Comparison of ENCODE assay signal across 16 cellular contexts in the genomic region with DNA sequence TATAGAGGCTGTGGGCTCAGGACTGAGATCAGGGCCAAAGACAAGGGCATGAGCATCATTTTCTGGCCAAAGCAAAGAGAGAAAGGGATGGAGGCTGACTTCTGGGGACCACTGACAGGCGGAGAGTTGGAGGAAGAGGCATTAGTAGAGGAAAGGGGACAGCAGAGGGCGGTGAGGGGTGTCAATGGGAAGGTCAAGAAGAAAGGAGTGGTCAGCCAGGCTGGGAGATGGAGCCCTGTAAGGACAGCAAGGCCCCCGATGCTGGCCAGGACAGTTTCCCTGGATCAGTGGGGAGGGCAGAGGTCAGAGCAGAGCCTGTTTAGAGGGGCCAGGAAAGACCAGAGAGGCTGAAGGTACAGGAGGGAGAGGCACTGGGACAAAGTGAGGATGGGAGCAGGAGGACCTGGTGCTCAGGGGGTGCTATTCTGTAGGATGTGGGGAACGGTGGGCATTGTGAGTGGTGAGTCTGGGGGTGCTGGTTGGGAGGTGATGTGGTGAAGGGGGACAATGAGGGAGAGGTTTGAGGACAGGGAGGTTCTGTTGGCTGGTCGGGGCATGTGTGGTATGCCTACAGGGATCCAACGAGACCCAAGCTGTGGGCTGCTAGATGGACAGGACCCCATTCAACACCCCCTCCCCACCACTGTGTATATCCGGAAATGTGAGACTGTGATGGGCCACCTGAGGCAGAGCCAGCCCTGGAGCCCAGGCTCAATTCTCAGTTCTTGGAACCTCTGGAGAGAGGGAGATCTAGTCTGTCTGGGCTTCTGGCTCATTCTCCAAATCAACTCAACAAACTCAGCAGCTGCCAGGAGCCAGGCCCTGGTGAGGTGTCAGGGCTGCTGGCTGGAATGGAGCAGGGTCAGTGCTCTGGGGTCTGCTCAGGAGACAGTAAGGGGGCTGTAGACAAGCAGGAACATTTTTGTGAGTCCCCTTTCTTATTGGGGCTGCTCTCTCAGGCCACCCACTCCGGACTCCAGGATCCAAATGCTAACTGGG. TPM values are rescaled to one million over a fixed set of nuclear protein-coding genes. Genes with fewer than 3 reads are reported as not detected.
DNase-seq lines count a peak whose midpoint lies in the region; ATAC-seq, FAIRE-seq and TF ChIP-seq lines count a peak whose summit lies in the region.
"Had no signal": no experiment of that assay in that cellular context is flagged by ENCODE, and none has a peak within 500 bp of the region (broad histone marks: within the 10 kb centered on the region; RNA-seq: fewer than 3 reads in every experiment).

No MANE protein-coding gene starts in this region.

- H3K4me3 Mint-ChIP-seq in T-helper 17 cell = no peak overlapping the region
- no peak overlapping the region for H3K4me3 Mint-ChIP-seq in nephron progenitor cell
- H3K4me3 Mint-ChIP-seq: H9 had no signal

- ATAC-seq in Right ventricle myocardium superior (ENCODE audit: poor library complexity) = peak; percentile 48
- ATAC-seq in T-helper 17 cell = no peak

- H3K9me3 ChIP-seq in T-helper 17 cell (ENCODE audit: control insufficient read depth, low read length, poor library complexity, severe bottlenecking) (no peaks in the 10 kb centered on the region), small intestine (ENCODE audit: control insufficient read depth, low read depth) (no peaks in the 10 kb centered on the region)

- H3K4me3 ChIP-seq in small intestine (ENCODE audit: low read depth in 1 of 2, low read length in 2 of 2) = no peak overlapping the region

- TF ChIP-seq CTCF in nephron progenitor cell (IDR thresholded peaks at IDR 0.05) = no peak

- WGBS in small intestine, 3 donors = 70 to 84% (median 71%) methylated on average over 8 of the region's 8 CpGs

- H3K36me3 Mint-ChIP-seq in T-helper 17 cell (ENCODE audit: low read depth) = peaks cover 5% of the 10 kb centered on the region
- H3K36me3 Mint-ChIP-seq in nephron progenitor cell (ENCODE audit: low read depth) = no peaks in the 10 kb centered on the region

- no peaks in the 10 kb centered on the region for H3K4me1 ChIP-seq in small intestine (ENCODE audit: control insufficient read depth in 2 of 2, insufficient read depth in 1 of 2, low read depth in 1 of 2, low read length in 1 of 2)

- no peaks in the 10 kb centered on the region for H3K36me3 ChIP-seq in small intestine (ENCODE audit: control insufficient read depth in 2 of 2, insufficient read depth in 2 of 2, low read length in 2 of 2)

- H3K27ac ChIP-seq in small intestine (ENCODE audit: low read depth in 1 of 2, low read length in 1 of 2) = no peak overlapping the region

- intact Hi-C loops in Right ventricle myocardium superior (cut with DNase I) (no loop called here), cardiac septum (cut with DNase I) (no loop called here)

- DNase-seq in Right ventricle myocardium superior = no peak
- no peak for DNase-seq in cardiac septum (ENCODE audit: low spot score)
- no peak for DNase-seq in T-helper 17 cell
- DNase-seq in nephron progenitor cell = no peak
- no peak for DNase-seq in RCC 7860 (ENCODE audit: low spot score)
- DNase-seq in SHP77 (lab: John Stamatoyannopoulos, UW) = no peak
- no peak for DNase-seq in small intestine
- DNase-seq: ACHN, AML-193, COR-L47, EL, H9, KBM-7, NCI-H1092, NCI-H187, NCI-H226 had no signal

- no peak for FAIRE-seq in RCC 7860 (lab: Jason Lieb, UNC)
- no peak for FAIRE-seq in small intestine (lab: Jason Lieb, UNC)

- H3K27ac Mint-ChIP-seq in T-helper 17 cell (peak overlapping the region; percentile 43), nephron progenitor cell (peak overlapping the region; percentile 19)

- H3K27me3 ChIP-seq in small intestine (ENCODE audit: control insufficient read depth in 2 of 2, insufficient read depth in 2 of 2, low read length in 2 of 2) = no peaks in the 10 kb centered on the region

- peaks cover 18% of the 10 kb centered on the region for H3K27me3 Mint-ChIP-seq in T-helper 17 cell
- H3K27me3 Mint-ChIP-seq in nephron progenitor cell (ENCODE audit: low read depth, poor library complexity) = peaks cover 3% of the 10 kb centered on the region

- H3K4me1 Mint-ChIP-seq in T-helper 17 cell (peaks cover 2% of the 10 kb centered on the region), nephron progenitor cell (peaks cover 23% of the 10 kb centered on the region)

- H3K9me3 Mint-ChIP-seq in nephron progenitor cell = no peaks in the 10 kb centered on the region
- H3K9me3 Mint-ChIP-seq: H9 had no signal

RNA-seq across cellular contexts. Expression of a gene that starts 1.4 kb away (rescaled TPM):
- total RNA-seq in Right ventricle myocardium superior = 2.1 TPM
- total RNA-seq in cardiac septum = 0.22 TPM
- not detected for total RNA-seq in T-helper 17 cell
- polyA plus RNA-seq in small intestine = 1 to 10 TPM; 1.4 to 1.8 (median 1.5) TPM
- total RNA-seq: H9 had no signal

RNA-seq across cellular contexts. Expression of a gene that starts 16.8 kb away (rescaled TPM):
- total RNA-seq in Right ventricle myocardium superior (4.5 TPM), cardiac septum (14.3 TPM), T-helper 17 cell (under 1 TPM; 0.37 to 0.77 TPM)
- polyA plus RNA-seq in small intestine = 1 to 10 TPM; 1.3 to 8.6 (median 4.5) TPM
